1 cellular context compared by ENCODE assay signal in the genomic region with DNA sequence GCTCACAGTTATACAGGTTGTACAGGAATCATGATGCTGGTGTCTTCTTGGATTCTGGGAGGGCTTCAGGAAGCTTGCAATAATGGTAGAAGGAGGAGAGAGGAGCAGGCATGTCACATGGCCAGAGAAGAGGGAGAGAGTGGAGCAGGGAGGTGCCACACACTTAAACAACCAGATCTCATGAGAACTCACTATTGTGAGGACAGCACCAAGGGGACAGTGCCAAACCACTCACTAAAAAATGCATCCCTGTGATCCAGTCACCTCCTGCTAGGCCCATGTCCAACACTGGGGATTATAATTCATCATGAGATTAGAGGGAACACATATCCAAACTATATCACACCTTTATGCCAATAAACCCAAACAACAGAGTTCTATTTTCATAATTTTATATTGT.
TF ChIP-seq lines count a peak whose summit lies in the region.

No MANE protein-coding gene starts in this region.

TF ChIP-seq in GM23338, 12 proteins besides CTCF, POLR2A, EP300 and RAD21 (continued from another document):
- TF ChIP-seq, protein P1, sequence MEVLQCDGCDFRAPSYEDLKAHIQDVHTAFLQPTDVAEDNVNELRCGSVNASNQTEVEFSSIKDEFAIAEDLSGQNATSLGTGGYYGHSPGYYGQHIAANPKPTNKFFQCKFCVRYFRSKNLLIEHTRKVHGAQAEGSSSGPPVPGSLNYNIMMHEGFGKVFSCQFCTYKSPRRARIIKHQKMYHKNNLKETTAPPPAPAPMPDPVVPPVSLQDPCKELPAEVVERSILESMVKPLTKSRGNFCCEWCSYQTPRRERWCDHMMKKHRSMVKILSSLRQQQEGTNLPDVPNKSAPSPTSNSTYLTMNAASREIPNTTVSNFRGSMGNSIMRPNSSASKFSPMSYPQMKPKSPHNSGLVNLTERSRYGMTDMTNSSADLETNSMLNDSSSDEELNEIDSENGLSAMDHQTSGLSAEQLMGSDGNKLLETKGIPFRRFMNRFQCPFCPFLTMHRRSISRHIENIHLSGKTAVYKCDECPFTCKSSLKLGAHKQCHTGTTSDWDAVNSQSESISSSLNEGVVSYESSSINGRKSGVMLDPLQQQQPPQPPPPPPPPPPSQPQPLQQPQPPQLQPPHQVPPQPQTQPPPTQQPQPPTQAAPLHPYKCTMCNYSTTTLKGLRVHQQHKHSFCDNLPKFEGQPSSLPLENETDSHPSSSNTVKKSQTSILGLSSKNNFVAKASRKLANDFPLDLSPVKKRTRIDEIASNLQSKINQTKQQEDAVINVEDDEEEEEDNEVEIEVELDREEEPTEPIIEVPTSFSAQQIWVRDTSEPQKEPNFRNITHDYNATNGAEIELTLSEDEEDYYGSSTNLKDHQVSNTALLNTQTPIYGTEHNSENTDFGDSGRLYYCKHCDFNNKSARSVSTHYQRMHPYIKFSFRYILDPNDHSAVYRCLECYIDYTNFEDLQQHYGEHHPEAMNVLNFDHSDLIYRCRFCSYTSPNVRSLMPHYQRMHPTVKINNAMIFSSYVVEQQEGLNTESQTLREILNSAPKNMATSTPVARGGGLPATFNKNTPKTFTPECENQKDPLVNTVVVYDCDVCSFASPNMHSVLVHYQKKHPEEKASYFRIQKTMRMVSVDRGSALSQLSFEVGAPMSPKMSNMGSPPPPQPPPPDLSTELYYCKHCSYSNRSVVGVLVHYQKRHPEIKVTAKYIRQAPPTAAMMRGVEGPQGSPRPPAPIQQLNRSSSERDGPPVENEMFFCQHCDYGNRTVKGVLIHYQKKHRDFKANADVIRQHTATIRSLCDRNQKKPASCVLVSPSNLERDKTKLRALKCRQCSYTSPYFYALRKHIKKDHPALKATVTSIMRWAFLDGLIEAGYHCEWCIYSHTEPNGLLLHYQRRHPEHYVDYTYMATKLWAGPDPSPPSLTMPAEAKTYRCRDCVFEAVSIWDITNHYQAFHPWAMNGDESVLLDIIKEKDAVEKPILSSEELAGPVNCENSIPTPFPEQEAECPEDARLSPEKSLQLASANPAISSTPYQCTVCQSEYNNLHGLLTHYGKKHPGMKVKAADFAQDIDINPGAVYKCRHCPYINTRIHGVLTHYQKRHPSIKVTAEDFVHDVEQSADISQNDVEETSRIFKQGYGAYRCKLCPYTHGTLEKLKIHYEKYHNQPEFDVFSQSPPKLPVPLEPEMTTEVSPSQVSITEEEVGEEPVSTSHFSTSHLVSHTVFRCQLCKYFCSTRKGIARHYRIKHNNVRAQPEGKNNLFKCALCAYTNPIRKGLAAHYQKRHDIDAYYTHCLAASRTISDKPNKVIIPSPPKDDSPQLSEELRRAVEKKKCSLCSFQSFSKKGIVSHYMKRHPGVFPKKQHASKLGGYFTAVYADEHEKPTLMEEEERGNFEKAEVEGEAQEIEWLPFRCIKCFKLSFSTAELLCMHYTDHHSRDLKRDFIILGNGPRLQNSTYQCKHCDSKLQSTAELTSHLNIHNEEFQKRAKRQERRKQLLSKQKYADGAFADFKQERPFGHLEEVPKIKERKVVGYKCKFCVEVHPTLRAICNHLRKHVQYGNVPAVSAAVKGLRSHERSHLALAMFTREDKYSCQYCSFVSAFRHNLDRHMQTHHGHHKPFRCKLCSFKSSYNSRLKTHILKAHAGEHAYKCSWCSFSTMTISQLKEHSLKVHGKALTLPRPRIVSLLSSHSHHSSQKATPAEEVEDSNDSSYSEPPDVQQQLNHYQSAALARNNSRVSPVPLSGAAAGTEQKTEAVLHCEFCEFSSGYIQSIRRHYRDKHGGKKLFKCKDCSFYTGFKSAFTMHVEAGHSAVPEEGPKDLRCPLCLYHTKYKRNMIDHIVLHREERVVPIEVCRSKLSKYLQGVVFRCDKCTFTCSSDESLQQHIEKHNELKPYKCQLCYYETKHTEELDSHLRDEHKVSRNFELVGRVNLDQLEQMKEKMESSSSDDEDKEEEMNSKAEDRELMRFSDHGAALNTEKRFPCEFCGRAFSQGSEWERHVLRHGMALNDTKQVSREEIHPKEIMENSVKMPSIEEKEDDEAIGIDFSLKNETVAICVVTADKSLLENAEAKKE (CRISPR knock-in tag; IDR thresholded peaks at IDR 0.05): no peak
- no peak for TF ChIP-seq CREB1 (CRISPR knock-in tag; IDR thresholded peaks at IDR 0.05; ENCODE audit: low read depth)
- TF ChIP-seq NANOG (IDR thresholded peaks at IDR 0.05; ENCODE audit: borderline replicate concordance): no peak
- TF ChIP-seq POLR2AphosphoS5 (IDR thresholded peaks at IDR 0.05; ENCODE audit: low read depth): no peak
- no peak for TF ChIP-seq JUNB (IDR thresholded peaks at IDR 0.05; ENCODE audit: unreplicated experiment)
- TF ChIP-seq, protein P2, sequence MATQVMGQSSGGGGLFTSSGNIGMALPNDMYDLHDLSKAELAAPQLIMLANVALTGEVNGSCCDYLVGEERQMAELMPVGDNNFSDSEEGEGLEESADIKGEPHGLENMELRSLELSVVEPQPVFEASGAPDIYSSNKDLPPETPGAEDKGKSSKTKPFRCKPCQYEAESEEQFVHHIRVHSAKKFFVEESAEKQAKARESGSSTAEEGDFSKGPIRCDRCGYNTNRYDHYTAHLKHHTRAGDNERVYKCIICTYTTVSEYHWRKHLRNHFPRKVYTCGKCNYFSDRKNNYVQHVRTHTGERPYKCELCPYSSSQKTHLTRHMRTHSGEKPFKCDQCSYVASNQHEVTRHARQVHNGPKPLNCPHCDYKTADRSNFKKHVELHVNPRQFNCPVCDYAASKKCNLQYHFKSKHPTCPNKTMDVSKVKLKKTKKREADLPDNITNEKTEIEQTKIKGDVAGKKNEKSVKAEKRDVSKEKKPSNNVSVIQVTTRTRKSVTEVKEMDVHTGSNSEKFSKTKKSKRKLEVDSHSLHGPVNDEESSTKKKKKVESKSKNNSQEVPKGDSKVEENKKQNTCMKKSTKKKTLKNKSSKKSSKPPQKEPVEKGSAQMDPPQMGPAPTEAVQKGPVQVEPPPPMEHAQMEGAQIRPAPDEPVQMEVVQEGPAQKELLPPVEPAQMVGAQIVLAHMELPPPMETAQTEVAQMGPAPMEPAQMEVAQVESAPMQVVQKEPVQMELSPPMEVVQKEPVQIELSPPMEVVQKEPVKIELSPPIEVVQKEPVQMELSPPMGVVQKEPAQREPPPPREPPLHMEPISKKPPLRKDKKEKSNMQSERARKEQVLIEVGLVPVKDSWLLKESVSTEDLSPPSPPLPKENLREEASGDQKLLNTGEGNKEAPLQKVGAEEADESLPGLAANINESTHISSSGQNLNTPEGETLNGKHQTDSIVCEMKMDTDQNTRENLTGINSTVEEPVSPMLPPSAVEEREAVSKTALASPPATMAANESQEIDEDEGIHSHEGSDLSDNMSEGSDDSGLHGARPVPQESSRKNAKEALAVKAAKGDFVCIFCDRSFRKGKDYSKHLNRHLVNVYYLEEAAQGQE (IDR thresholded peaks at IDR 0.05; ENCODE audit: unreplicated experiment): no peak
- no peak for TF ChIP-seq EZH2 (IDR thresholded peaks at IDR 0.05; ENCODE audit: low read depth, unreplicated experiment)
- TF ChIP-seq STAT1 (IDR thresholded peaks at IDR 0.05; ENCODE audit: unreplicated experiment): no peak
- no peak for TF ChIP-seq ZNF114 (CRISPR knock-in tag; IDR thresholded peaks at IDR 0.05)
- no peak for TF ChIP-seq EZH2phosphoT487 (IDR thresholded peaks at IDR 0.05; ENCODE audit: unreplicated experiment)
